ENCODE assay signal across 18 cellular contexts in genomic region chr1:13605159-13605558, GRCh38. TPM values are rescaled to one million over a fixed set of nuclear protein-coding genes. Genes with fewer than 3 reads are reported as not detected.
DNase-seq lines count a peak whose midpoint lies in the region; ATAC-seq and TF ChIP-seq lines count a peak whose summit lies in the region.
"Had no signal": no experiment of that assay in that cellular context is flagged by ENCODE, and none has a peak within 500 bp of the region (broad histone marks: within the 10 kb centered on the region; RNA-seq: fewer than 3 reads in every experiment).

No MANE protein-coding gene starts in this region.

- H3K36me3 ChIP-seq in BJ (ENCODE audit: control insufficient read depth, insufficient read depth, low read length) (no peaks in the 10 kb centered on the region), RWPE2 (ENCODE audit: low read depth) (peaks cover 27% of the 10 kb centered on the region), osteoblast (ENCODE audit: insufficient read depth, low read length) (no peaks in the 10 kb centered on the region)

- no peak for TF ChIP-seq CTCF in BJ (IDR thresholded peaks at IDR 0.05; ENCODE audit: insufficient read depth, low read depth, low read length)
- TF ChIP-seq CTCF in RWPE2 (IDR thresholded peaks at IDR 0.05; ENCODE audit: poor library complexity, severe bottlenecking) = no peak
- no peak for TF ChIP-seq CTCF in osteoblast (IDR thresholded peaks at IDR 0.05; ENCODE audit: extremely low read depth, low read depth, low read length)

- H4K20me1 ChIP-seq in osteoblast (ENCODE audit: insufficient read depth, low read length) = no peaks in the 10 kb centered on the region

- POLR2A ChIA-PET in BJ (lab: Charles Lee) = no interaction called here

- no peaks in the 10 kb centered on the region for H3K27me3 ChIP-seq in BJ (ENCODE audit: control insufficient read depth, insufficient read depth, low read length)
- no peaks in the 10 kb centered on the region for H3K27me3 ChIP-seq in RWPE2 (ENCODE audit: insufficient read depth, poor library complexity, severe bottlenecking)
- no peaks in the 10 kb centered on the region for H3K27me3 ChIP-seq in osteoblast (ENCODE audit: insufficient read depth, low read length)

- peak; percentile 93 for ATAC-seq in RWPE2 (ENCODE audit: low read depth)
- ATAC-seq in HG02642 (IDR thresholded peaks at IDR 0.05; ENCODE audit: poor library complexity, unreplicated experiment) = no peak
- ATAC-seq: activated CD8-positive, alpha-beta memory T cell treated with anti-CD3 and anti-CD28 coated beads, Interleukin-2, amount 10 ng/mL, durations not matched to agents 7 days and 5 days; natural killer cell treated with Interleukin-12 subunit alpha and Interleukin-12 subunit beta and Interleukin-15 and Interleukin-18, amount 100 ng/mL, for 72 hours had no signal

- no peaks in the 10 kb centered on the region for H3K9me3 ChIP-seq in RWPE2 (ENCODE audit: severe bottlenecking)
- H3K9me3 ChIP-seq in osteoblast (ENCODE audit: low read depth, low read length) = no peaks in the 10 kb centered on the region
- H3K9me3 ChIP-seq: Caco-2 had no signal

- H3K4me3 ChIP-seq in BJ (ENCODE audit: low read depth, low read length) (no peak overlapping the region), RWPE2 (ENCODE audit: severe bottlenecking) (no peak overlapping the region), osteoblast (ENCODE audit: insufficient read depth, low read length) (no peak overlapping the region)
- H3K4me3 ChIP-seq: PC-9 had no signal

- H2AFZ ChIP-seq in osteoblast (ENCODE audit: low read length) = no peak overlapping the region
- H2AFZ ChIP-seq: PC-9 had no signal

- CTCF ChIA-PET in BJ (lab: Yijun Ruan, JAX) = no interaction called here

- H3K79me2 ChIP-seq in osteoblast (ENCODE audit: insufficient read depth, low read length) = no peaks in the 10 kb centered on the region

- peak overlapping the region; percentile 25 for H3K27ac ChIP-seq in RWPE2 (ENCODE audit: poor library complexity, severe bottlenecking)
- H3K27ac ChIP-seq in osteoblast (ENCODE audit: low read depth, low read length) = peak overlapping the region; percentile 17
- H3K27ac ChIP-seq: PC-9 had no signal

- DNase-seq in BJ (ENCODE audit: low read depth) (peak; percentile 91), RWPE2 (ENCODE audit: low spot score) (no peak), fibroblast of gingiva (ENCODE audit: low read depth) (peak; percentile 73), osteoblast (ENCODE audit: insufficient read length, low spot score, missing footprints) (no peak), RPMI8226 (no peak), NCI-H2227 (lab: John Stamatoyannopoulos, UW; ENCODE audit: unreplicated experiment) (no peak), SHP77 (lab: John Stamatoyannopoulos, UW) (no peak)
- DNase-seq: activated B cell treated with CpG ODN at 0.5 μM for 24 hours; activated CD8-positive, alpha-beta memory T cell treated with anti-CD3 and anti-CD28 coated beads, Interleukin-2, amount 10 ng/mL, durations not matched to agents 7 days and 5 days; Caco-2; GF-D8; hypothalamus; NCI-H1417; NCI-H524; PC-9; stimulated activated CD4-positive, alpha-beta T cell treated with anti-CD3 and anti-CD28 coated beads, Interleukin-4, amount 100 ng/mL, for 1 hour had no signal

- H3K4me2 ChIP-seq in osteoblast (ENCODE audit: insufficient read depth, low read length) = no peak overlapping the region
- H3K4me2 ChIP-seq: PC-9 had no signal

- H3K4me1 ChIP-seq in RWPE2 (ENCODE audit: insufficient read depth, poor library complexity, severe bottlenecking) (peaks cover 14% of the 10 kb centered on the region), osteoblast (ENCODE audit: insufficient read depth, low read length) (no peaks in the 10 kb centered on the region)
- H3K4me1 ChIP-seq: Caco-2 had no signal

RNA-seq across cellular contexts. Expression of gene PDPN, which starts 21.5 kb away (rescaled TPM):
- polyA plus RNA-seq in BJ (2011; rRNA removed) = 0.18 and 0.33 TPM in 2 replicates
- polyA minus RNA-seq in BJ (2011; rRNA and poly(A)+ RNA removed) = 0.14 and 0.36 TPM in 2 replicates
- total RNA-seq in osteoblast = 4.7 and 11.9 TPM in 2 replicates
- total RNA-seq: activated B cell treated with CpG ODN at 0.5 μM for 24 hours; activated CD8-positive, alpha-beta memory T cell treated with anti-CD3 and anti-CD28 coated beads, Interleukin-2, amount 10 ng/mL, durations not matched to agents 7 days and 5 days; Caco-2; natural killer cell treated with Interleukin-12 subunit alpha and Interleukin-12 subunit beta and Interleukin-15 and Interleukin-18, amount 100 ng/mL, for 72 hours; PC-9 had no signal

Comparison
In these comparisons a context has a peak if more than half of its experiments do, and no peak if none do; other contexts are left out.
1. DNase-seq: peak in BJ (single experiment) and fibroblast of gingiva (single experiment); none in RWPE2 (single experiment), osteoblast (single experiment), RPMI8226 (single experiment), NCI-H2227 (single experiment) and SHP77 (0 of 2).